25 cellular contexts compared by ENCODE assay signal in genomic region chr1:101215363-101216011, GRCh38.
"Had no signal": no experiment of that assay in that cellular context is flagged by ENCODE, and none has a peak within 500 bp of the region (broad histone marks: within the 10 kb centered on the region; RNA-seq: fewer than 3 reads in every experiment).

No MANE protein-coding gene starts in this region.

- DNase-seq: activated CD4-positive, alpha-beta T cell treated with anti-CD3 and anti-CD28 coated beads, Interleukin-2, amount 50 U/mL, for 1 hour; activated CD4-positive, CD25-positive, alpha-beta regulatory T cell treated with anti-CD3 and anti-CD28 coated beads, Interleukin-2, amount 50 U/mL, for 72 hours; anterior cingulate cortex; dorsolateral prefrontal cortex; effector memory CD4-positive, alpha-beta T cell; islet precursor cell; left ventricle myocardium inferior; naive B cell; nucleus accumbens; pancreas; psoas muscle; sigmoid colon; SK-N-SH; small intestine; stimulated activated CD4-positive, alpha-beta T cell treated with anti-CD3 and anti-CD28 coated beads, Interleukin-4, amount 100 ng/mL, for 24 hours; stimulated activated naive B cell treated with anti-CD40 and anti-IgM and Interleukin-4, amounts not matched to agents 10 μg/mL and 1 μg/mL and 100 μg/mL, for 72 hours; stomach; SW 1271; tibial artery; upper lobe of right lung had no signal

- H3K36me3 Mint-ChIP-seq: activated naive CD8-positive, alpha-beta T cell; naive B cell; stimulated activated naive B cell treated with anti-CD40 and anti-IgM and Interleukin-4, amounts not matched to agents 10 μg/mL and 1 μg/mL and 100 μg/mL, for 72 hours had no signal

- ATAC-seq: pancreas, psoas muscle, upper lobe of right lung had no signal

- H3K4me1 Mint-ChIP-seq: naive B cell had no signal

- H3K27ac ChIP-seq: dorsolateral prefrontal cortex, pancreas, psoas muscle, sigmoid colon, stomach, tibial artery, upper lobe of right lung had no signal

- H3K27me3 ChIP-seq: dorsolateral prefrontal cortex, pancreas, sigmoid colon, stomach, tibial artery, upper lobe of right lung had no signal

- H3K4me2 ChIP-seq: SK-N-SH had no signal

- H3K4me3 ChIP-seq: dorsolateral prefrontal cortex, left ventricle myocardium inferior, lung, pancreas, psoas muscle, sigmoid colon, stomach, tibial artery, upper lobe of right lung had no signal

- H3K9me3 ChIP-seq: left ventricle myocardium inferior, pancreas, psoas muscle, sigmoid colon, SK-N-SH, stomach, tibial artery, upper lobe of right lung had no signal

- H3K4me1 ChIP-seq: pancreas, psoas muscle, stomach, tibial artery, upper lobe of right lung had no signal

- H3K36me3 ChIP-seq: left ventricle myocardium inferior, pancreas, sigmoid colon, stomach, tibial artery, upper lobe of right lung had no signal

- H3K4me3 Mint-ChIP-seq: activated naive CD8-positive, alpha-beta T cell; central memory CD8-positive, alpha-beta T cell; naive B cell; neural crest cell; stimulated activated naive B cell treated with anti-CD40 and anti-IgM and Interleukin-4, amounts not matched to agents 10 μg/mL and 1 μg/mL and 100 μg/mL, for 72 hours; T-helper 1 cell treated with Interleukin-12 subunit alpha and Interleukin-12 subunit beta and Interleukin-4 antibody, amounts not matched to agents 30 μg/mL and 1 μg/mL, for 36 hours had no signal

- H3K27ac Mint-ChIP-seq: activated naive CD8-positive, alpha-beta T cell; stimulated activated naive B cell treated with anti-CD40 and anti-IgM and Interleukin-4, amounts not matched to agents 10 μg/mL and 1 μg/mL and 100 μg/mL, for 72 hours; T-helper 1 cell treated with Interleukin-12 subunit alpha and Interleukin-12 subunit beta and Interleukin-4 antibody, amounts not matched to agents 30 μg/mL and 1 μg/mL, for 36 hours had no signal

- H3K9me3 Mint-ChIP-seq: central memory CD8-positive, alpha-beta T cell; naive B cell; neural crest cell; T-helper 1 cell treated with Interleukin-12 subunit alpha and Interleukin-12 subunit beta and Interleukin-4 antibody, amounts not matched to agents 30 μg/mL and 1 μg/mL, for 36 hours had no signal

- H3K27me3 Mint-ChIP-seq: activated naive CD8-positive, alpha-beta T cell; central memory CD8-positive, alpha-beta T cell; naive B cell; stimulated activated naive B cell treated with anti-CD40 and anti-IgM and Interleukin-4, amounts not matched to agents 10 μg/mL and 1 μg/mL and 100 μg/mL, for 72 hours had no signal

- H3K9ac ChIP-seq: SK-N-SH had no signal
